In genomic region chr11:11032072-11032471, GRCh38 we compare ENCODE assay signal across 9 cellular contexts.
"Had no signal": no experiment of that assay in that cellular context is flagged by ENCODE, and none has a peak within 500 bp of the region (broad histone marks: within the 10 kb centered on the region; RNA-seq: fewer than 3 reads in every experiment).

No MANE protein-coding gene starts in this region.

- H3K36me3 ChIP-seq: HAP-1 had no signal

- DNase-seq: GOT3, H7, HFFc6, IMR-90, KG1 had no signal

- H3K9me3 ChIP-seq: HAP-1 had no signal

- H3K4me3 Mint-ChIP-seq: HFFc6 had no signal

- ATAC-seq: HCT116, HepG2, K562 had no signal

- H3K9me3 Mint-ChIP-seq: HFFc6 had no signal

- H3K27ac Mint-ChIP-seq: HFFc6 had no signal

- H3K4me3 ChIP-seq: HAP-1, K562 had no signal

- H3K4me1 ChIP-seq: HAP-1 had no signal
